ENCODE assay signal across 18 cellular contexts in genomic region chr2:212124597-212124996, GRCh38.
DNase-seq lines count a peak whose midpoint lies in the region; ATAC-seq and TF ChIP-seq lines count a peak whose summit lies in the region.
"Had no signal": no experiment of that assay in that cellular context is flagged by ENCODE, and none has a peak within 500 bp of the region (broad histone marks: within the 10 kb centered on the region; RNA-seq: fewer than 3 reads in every experiment).

No MANE protein-coding gene starts in this region.

- H3K27ac ChIP-seq in GM23248 (no peak overlapping the region), fibroblast of lung (ENCODE audit: insufficient read depth, low read length) (no peak overlapping the region), mesendoderm (ENCODE audit: low read depth, low read length) (no peak overlapping the region), SK-N-SH (ENCODE audit: low read depth in 2 of 2, low read length in 1 of 2) (no peak overlapping the region)
- H3K27ac ChIP-seq: SK-N-MC, uterus had no signal

- no peak overlapping the region for H3K9ac ChIP-seq in GM23248
- H3K9ac ChIP-seq in fibroblast of lung (ENCODE audit: insufficient read depth, low read length), result no peak overlapping the region
- no peak overlapping the region for H3K9ac ChIP-seq in mesendoderm (ENCODE audit: low read length)
- H3K9ac ChIP-seq in SK-N-SH, result no peak overlapping the region

- no peaks in the 10 kb centered on the region for H3K4me1 ChIP-seq in GM23248 (ENCODE audit: insufficient read depth)
- H3K4me1 ChIP-seq in fibroblast of lung (ENCODE audit: control insufficient read depth, extremely low read depth, insufficient read depth, low read length), result no peaks in the 10 kb centered on the region
- H3K4me1 ChIP-seq in mesendoderm (ENCODE audit: control insufficient read depth, low read depth, low read length), result no peaks in the 10 kb centered on the region
- peaks cover 0 to 4% of the 10 kb centered on the region in 2 experiments; a peak in 1 of 4 replicates for H3K4me1 ChIP-seq in SK-N-SH (ENCODE audit: control insufficient read depth in 1 of 2, insufficient read depth in 2 of 2, low read depth in 1 of 2, low read length in 1 of 2)
- H3K4me1 ChIP-seq: uterus had no signal

- H3K36me3 Mint-ChIP-seq in activated CD4-positive, alpha-beta T cell treated with anti-CD3 and anti-CD28 coated beads, Interleukin-2, amount 10 ng/mL, durations not matched to agents 24 days and 14 days (ENCODE audit: low read depth), result no peaks in the 10 kb centered on the region
- H3K36me3 Mint-ChIP-seq: activated naive CD4-positive, alpha-beta T cell treated with anti-CD3 and anti-CD28 coated beads, Interleukin-2, amount 10 ng/mL, durations not matched to agents 7 days and 5 days; CD4-positive, CD25-positive, alpha-beta regulatory T cell; natural killer cell; stimulated activated memory B cell treated with anti-CD40 and anti-IgM and Interleukin-4, amounts not matched to agents 10 μg/mL and 1 μg/mL and 100 μg/mL, for 72 hours had no signal

- no peaks in the 10 kb centered on the region for H3K79me1 ChIP-seq in mesendoderm (ENCODE audit: low read length)

- ATAC-seq in GM18870 (IDR thresholded peaks at IDR 0.05; ENCODE audit: unreplicated experiment), result no peak
- ATAC-seq: natural killer cell; stimulated activated memory B cell treated with anti-CD40 and anti-IgM and Interleukin-4, amounts not matched to agents 10 μg/mL and 1 μg/mL and 100 μg/mL, for 72 hours had no signal

- no peak for TF ChIP-seq CTCF in fibroblast of lung (conservative IDR thresholded peaks at IDR 0.05 in 1 of 2, IDR thresholded peaks at IDR 0.05 in 1 of 2; ENCODE audit: low read depth in 1 of 2, low read length in 2 of 2)
- no peak for TF ChIP-seq CTCF in SK-N-SH (IDR thresholded peaks at IDR 0.05)

- H4K20me1 ChIP-seq in GM23248 (ENCODE audit: insufficient read depth), result no peaks in the 10 kb centered on the region
- no peaks in the 10 kb centered on the region for H4K20me1 ChIP-seq in fibroblast of lung (ENCODE audit: control insufficient read depth, extremely low read depth, insufficient read depth, low read length)
- no peaks in the 10 kb centered on the region for H4K20me1 ChIP-seq in SK-N-SH (ENCODE audit: insufficient read depth)

- H3K9me3 ChIP-seq in GM23248 (ENCODE audit: low read depth) (no peaks in the 10 kb centered on the region), fibroblast of lung (ENCODE audit: control insufficient read depth, insufficient read depth, low read depth, low read length) (no peaks in the 10 kb centered on the region), SK-N-SH (peaks cover 5% of the 10 kb centered on the region; the same call in 1 of the 2 replicates)
- H3K9me3 ChIP-seq: uterus had no signal

- H3K4me3 Mint-ChIP-seq in activated CD4-positive, alpha-beta T cell treated with anti-CD3 and anti-CD28 coated beads, Interleukin-2, amount 10 ng/mL, durations not matched to agents 24 days and 14 days, result no peak overlapping the region
- H3K4me3 Mint-ChIP-seq: activated naive CD4-positive, alpha-beta T cell treated with anti-CD3 and anti-CD28 coated beads, Interleukin-2, amount 10 ng/mL, durations not matched to agents 7 days and 5 days; natural killer cell; stimulated activated memory B cell treated with anti-CD40 and anti-IgM and Interleukin-4, amounts not matched to agents 10 μg/mL and 1 μg/mL and 100 μg/mL, for 72 hours had no signal

- H3K18ac ChIP-seq in mesendoderm (ENCODE audit: low read length), result no peak overlapping the region

- CTCF ChIA-PET in SK-N-SH (lab: Yijun Ruan, JAX), result no interaction called here

- POLR2A ChIA-PET in SK-N-SH (lab: Yijun Ruan, JAX), result no interaction called here

- H3K4ac ChIP-seq in mesendoderm (ENCODE audit: low read depth, low read length), result no peak overlapping the region

- TF ChIP-seq EP300 in SK-N-SH (IDR thresholded peaks at IDR 0.05; ENCODE audit: borderline replicate concordance in 1 of 2, low read depth in 1 of 2, low read length in 1 of 2), result no peak

- H3F3A ChIP-seq in GM23248 (ENCODE audit: insufficient read depth), result no peaks in the 10 kb centered on the region
- no peaks in the 10 kb centered on the region for H3F3A ChIP-seq in SK-N-SH (replicated peaks; ENCODE audit: insufficient read depth)

- no peak overlapping the region for H3K27ac Mint-ChIP-seq in activated CD4-positive, alpha-beta T cell treated with anti-CD3 and anti-CD28 coated beads, Interleukin-2, amount 10 ng/mL, durations not matched to agents 24 days and 14 days
- H3K27ac Mint-ChIP-seq: activated naive CD4-positive, alpha-beta T cell treated with anti-CD3 and anti-CD28 coated beads, Interleukin-2, amount 10 ng/mL, durations not matched to agents 7 days and 5 days; CD4-positive, CD25-positive, alpha-beta regulatory T cell; natural killer cell; stimulated activated memory B cell treated with anti-CD40 and anti-IgM and Interleukin-4, amounts not matched to agents 10 μg/mL and 1 μg/mL and 100 μg/mL, for 72 hours had no signal

- intact Hi-C loops in activated CD4-positive, alpha-beta T cell treated with anti-CD3 and anti-CD28 coated beads, Interleukin-2, amount 10 ng/mL, durations not matched to agents 24 days and 14 days (cut with micrococcal nuclease), result no loop called here

- peaks cover 3% of the 10 kb centered on the region; the same call in 1 of the 2 replicates for H3K27me3 ChIP-seq in GM23248 (replicated peaks; ENCODE audit: insufficient read depth)
- H3K27me3 ChIP-seq in fibroblast of lung (ENCODE audit: control insufficient read depth, insufficient read depth, low read length), result no peaks in the 10 kb centered on the region
- no peaks in the 10 kb centered on the region for H3K27me3 ChIP-seq in mesendoderm (ENCODE audit: insufficient read depth, low read length, poor library complexity)
- no peaks in the 10 kb centered on the region for H3K27me3 ChIP-seq in SK-N-SH (ENCODE audit: insufficient read depth)
- H3K27me3 ChIP-seq: uterus had no signal

- H2AFZ ChIP-seq in GM23248 (no peak overlapping the region), fibroblast of lung (ENCODE audit: low read length) (peak overlapping the region; percentile 38), SK-N-SH (ENCODE audit: low read depth) (no peak overlapping the region)

- no peaks in the 10 kb centered on the region for H3K9me2 ChIP-seq in GM23248 (ENCODE audit: insufficient read depth)
- H3K9me2 ChIP-seq in SK-N-SH, result no peaks in the 10 kb centered on the region

- H3K4me1 Mint-ChIP-seq in activated CD4-positive, alpha-beta T cell treated with anti-CD3 and anti-CD28 coated beads, Interleukin-2, amount 10 ng/mL, durations not matched to agents 24 days and 14 days, result no peaks in the 10 kb centered on the region
- H3K4me1 Mint-ChIP-seq: activated naive CD4-positive, alpha-beta T cell treated with anti-CD3 and anti-CD28 coated beads, Interleukin-2, amount 10 ng/mL, durations not matched to agents 7 days and 5 days; CD4-positive, CD25-positive, alpha-beta regulatory T cell; natural killer cell; stimulated activated memory B cell treated with anti-CD40 and anti-IgM and Interleukin-4, amounts not matched to agents 10 μg/mL and 1 μg/mL and 100 μg/mL, for 72 hours had no signal

- H3K36me3 ChIP-seq in GM23248 (ENCODE audit: low read depth) (no peaks in the 10 kb centered on the region), fibroblast of lung (ENCODE audit: control insufficient read depth, insufficient read depth, low read length) (no peaks in the 10 kb centered on the region), mesendoderm (ENCODE audit: control insufficient read depth, insufficient read depth, low read length) (no peaks in the 10 kb centered on the region), SK-N-SH (replicated peaks in 1 of 2; ENCODE audit: control insufficient read depth in 1 of 2, insufficient read depth in 2 of 2, low read length in 1 of 2) (no peaks in the 10 kb centered on the region)
- H3K36me3 ChIP-seq: uterus had no signal

- no peak overlapping the region for H4K8ac ChIP-seq in mesendoderm (ENCODE audit: low read depth, low read length)

- no peak overlapping the region for H3K23ac ChIP-seq in mesendoderm (ENCODE audit: low read length)

- no peak overlapping the region for H2BK120ac ChIP-seq in mesendoderm (ENCODE audit: low read depth, low read length)

- no peak overlapping the region for H3K56ac ChIP-seq in mesendoderm (ENCODE audit: low read length)

- H3K9me3 Mint-ChIP-seq in activated CD4-positive, alpha-beta T cell treated with anti-CD3 and anti-CD28 coated beads, Interleukin-2, amount 10 ng/mL, durations not matched to agents 24 days and 14 days, result no peaks in the 10 kb centered on the region
- H3K9me3 Mint-ChIP-seq: stimulated activated memory B cell treated with anti-CD40 and anti-IgM and Interleukin-4, amounts not matched to agents 10 μg/mL and 1 μg/mL and 100 μg/mL, for 72 hours had no signal

- DNase-seq in GM23248 (peak; percentile 2), NCI-H748 treated with DMSO at 0.1 percent for 48 hours (lab: John Stamatoyannopoulos, UW) (peak; percentile 88), fibroblast of lung (ENCODE audit: low read depth in 2 of 2) (peak; percentile 14 to 18), mesendoderm (peak; percentile 43), SK-N-SH (no peak), foreskin melanocyte (no peak)
- no peak for DNase-seq in activated CD4-positive, alpha-beta T cell treated with anti-CD3 and anti-CD28 coated beads, Interleukin-2, amount 10 ng/mL, durations not matched to agents 24 days and 14 days
- DNase-seq: activated naive CD4-positive, alpha-beta T cell treated with anti-CD3 and anti-CD28 coated beads, Interleukin-2, amount 10 ng/mL, durations not matched to agents 7 days and 5 days; CD4-positive, CD25-positive, alpha-beta regulatory T cell; central memory CD4-positive, alpha-beta T cell; KBM-7; kidney glomerular epithelial cell; natural killer cell; NCI-H1694 treated with DMSO at 0.1 percent for 48 hours; uterus had no signal

- H3K79me2 ChIP-seq in GM23248 (ENCODE audit: insufficient read depth) (no peaks in the 10 kb centered on the region), fibroblast of lung (ENCODE audit: control insufficient read depth, insufficient read depth, low read length) (no peaks in the 10 kb centered on the region), mesendoderm (ENCODE audit: control insufficient read depth, insufficient read depth, low read length) (no peaks in the 10 kb centered on the region), SK-N-SH (ENCODE audit: insufficient read depth) (no peaks in the 10 kb centered on the region)

- 40 to 45% methylated on average over 10 of the region's 10 CpGs for WGBS in GM23248 (ENCODE audit: low coverage in 1 of 2, low lambda C conversion rate in 2 of 2, missing lambda C conversion rate in 2 of 2), 2 experiments
- no CpG with 5 or more reads among the region's 10 CpGs for WGBS in mesendoderm (ENCODE audit: extremely low coverage, insufficient coverage, low lambda C conversion rate)
- WGBS in SK-N-SH (ENCODE audit: low lambda C conversion rate), result 68% methylated on average over 8 of the region's 10 CpGs

- H2BK5ac ChIP-seq in mesendoderm (ENCODE audit: low read length), result no peak overlapping the region

- no peak overlapping the region for H2BK15ac ChIP-seq in mesendoderm (replicated peaks; ENCODE audit: low read depth)

- TF ChIP-seq RAD21 in SK-N-SH (IDR thresholded peaks at IDR 0.05; ENCODE audit: low read length), result no peak

- no peak overlapping the region for H3K4me2 ChIP-seq in GM23248 (ENCODE audit: unreplicated experiment)
- no peak overlapping the region for H3K4me2 ChIP-seq in fibroblast of lung (ENCODE audit: extremely low read depth, insufficient read depth, low read length)
- H3K4me2 ChIP-seq in mesendoderm (ENCODE audit: low read length), result no peak overlapping the region
- H3K4me2 ChIP-seq in SK-N-SH, result no peak overlapping the region

- no peaks in the 10 kb centered on the region for H3K27me3 Mint-ChIP-seq in activated CD4-positive, alpha-beta T cell treated with anti-CD3 and anti-CD28 coated beads, Interleukin-2, amount 10 ng/mL, durations not matched to agents 24 days and 14 days
- H3K27me3 Mint-ChIP-seq: activated naive CD4-positive, alpha-beta T cell treated with anti-CD3 and anti-CD28 coated beads, Interleukin-2, amount 10 ng/mL, durations not matched to agents 7 days and 5 days; CD4-positive, CD25-positive, alpha-beta regulatory T cell; stimulated activated memory B cell treated with anti-CD40 and anti-IgM and Interleukin-4, amounts not matched to agents 10 μg/mL and 1 μg/mL and 100 μg/mL, for 72 hours had no signal

- no peak overlapping the region for H2AK5ac ChIP-seq in mesendoderm (ENCODE audit: low read length)

- in situ Hi-C loops in GM23248 (cut with MboI), result no loop called here

- no peak overlapping the region for H3K4me3 ChIP-seq in GM23248
- H3K4me3 ChIP-seq in fibroblast of lung (replicated peaks in 1 of 4; ENCODE audit: control extremely low read depth in 1 of 4, insufficient read depth in 1 of 4, low read depth in 3 of 4, low read length in 4 of 4), result no peak overlapping the region
- H3K4me3 ChIP-seq in mesendoderm (ENCODE audit: low read length), result no peak overlapping the region
- H3K4me3 ChIP-seq in SK-N-SH (ENCODE audit: low read depth in 2 of 2, low read length in 1 of 2), result no peak overlapping the region
- H3K4me3 ChIP-seq: SK-N-MC, uterus had no signal

- no peak overlapping the region for H4K5ac ChIP-seq in mesendoderm (ENCODE audit: low read length)

Comparison
In these comparisons a context has a peak if more than half of its experiments do, and no peak if none do; other contexts are left out.
1. DNase-seq: peak in GM23248 (single experiment), NCI-H748 treated with DMSO at 0.1 percent for 48 hours (single experiment), fibroblast of lung (2 of 2) and mesendoderm (single experiment); none in SK-N-SH (single experiment), foreskin melanocyte (single experiment) and activated CD4-positive, alpha-beta T cell treated with anti-CD3 and anti-CD28 coated beads, Interleukin-2, amount 10 ng/mL, durations not matched to agents 24 days and 14 days (single experiment).